ENCODE assay signal across 9 cellular contexts in the genomic region with DNA sequence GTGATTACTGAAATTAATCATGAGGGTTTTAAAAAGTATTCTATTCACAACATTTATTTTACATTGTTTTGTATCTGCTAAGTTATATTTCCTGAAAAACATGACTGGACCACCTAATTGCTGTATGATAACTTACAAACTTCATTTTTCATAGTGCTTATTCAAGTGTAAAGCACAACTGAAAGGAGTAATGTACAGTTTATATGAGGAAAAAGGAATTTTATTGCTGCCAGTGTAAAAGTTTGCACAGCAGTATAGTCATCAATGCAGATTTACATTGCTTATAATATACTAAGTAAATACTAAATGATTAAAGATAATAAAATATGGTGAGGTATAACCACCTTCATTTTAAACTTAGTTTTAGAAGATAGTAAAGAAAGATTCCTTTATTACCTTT. TPM values are rescaled to one million over a fixed set of nuclear protein-coding genes. Genes with fewer than 3 reads are reported as not detected.
DNase-seq lines count a peak whose midpoint lies in the region; ATAC-seq and TF ChIP-seq lines count a peak whose summit lies in the region.
"Had no signal": no experiment of that assay in that cellular context is flagged by ENCODE, and none has a peak within 500 bp of the region (broad histone marks: within the 10 kb centered on the region; RNA-seq: fewer than 3 reads in every experiment).

No MANE protein-coding gene starts in this region.

- peak overlapping the region; percentile 99 for H3K4me3 Mint-ChIP-seq in nephron progenitor cell

- no peaks in the 10 kb centered on the region for H3K9me3 Mint-ChIP-seq in nephron progenitor cell

- ATAC-seq in HG03354 (IDR thresholded peaks at IDR 0.05; ENCODE audit: poor library complexity, severe bottlenecking, unreplicated experiment), result no peak

- peak overlapping the region; percentile 84 for H3K4me3 ChIP-seq in BJ (ENCODE audit: low read depth, low read length)
- peak overlapping the region; percentile 86; the same call in 1 of the 2 replicates for H3K4me3 ChIP-seq in LNCaP clone FGC (ENCODE audit: low read depth, low read length)
- H3K4me3 ChIP-seq in dorsolateral prefrontal cortex, result peak overlapping the region; percentile 69 to 98 (median 87)

- TF ChIP-seq CTCF in BJ (IDR thresholded peaks at IDR 0.05; ENCODE audit: insufficient read depth, low read depth, low read length), result no peak
- no peak for TF ChIP-seq CTCF in LNCaP clone FGC (IDR thresholded peaks at IDR 0.05; ENCODE audit: control insufficient read depth, extremely low read depth, insufficient read depth)
- no peak for TF ChIP-seq CTCF in dorsolateral prefrontal cortex (IDR thresholded peaks at IDR 0.05 in 54 of 56, conservative IDR thresholded peaks at IDR 0.05 in 2 of 56; ENCODE audit: low read depth in 1 of 56, partially characterized antibody in 56 of 56)
- TF ChIP-seq CTCF in nephron progenitor cell (IDR thresholded peaks at IDR 0.05), result no peak

- POLR2A ChIA-PET in BJ (lab: Charles Lee), result no interaction called here

- peak overlapping the region in 35 of 59 donors; percentile 2 to 100 (median 96) for H3K27ac ChIP-seq in dorsolateral prefrontal cortex

- no peaks in the 10 kb centered on the region for H3K27me3 Mint-ChIP-seq in nephron progenitor cell (ENCODE audit: low read depth, poor library complexity)

- DNase-seq in BJ (ENCODE audit: low read depth), result no peak
- no peak for DNase-seq in LNCaP clone FGC (ENCODE audit: low read depth)
- no peak for DNase-seq in dorsolateral prefrontal cortex
- DNase-seq in nephron progenitor cell, result no peak
- no peak for DNase-seq in NCI-H774 (lab: John Stamatoyannopoulos, UW)
- no peak for DNase-seq in NCI-H2081 treated with DMSO at 0.1 percent for 48 hours (lab: John Stamatoyannopoulos, UW)
- no peak for DNase-seq in activated naive CD4-positive, alpha-beta T cell (lab: John Stamatoyannopoulos, UW)
- DNase-seq: NCI-H1417 had no signal

- CTCF ChIA-PET in BJ (lab: Yijun Ruan, JAX), result no interaction called here

- H3K4me1 Mint-ChIP-seq in nephron progenitor cell, result peaks cover 45% of the 10 kb centered on the region

- no peak overlapping the region for H3K27ac Mint-ChIP-seq in nephron progenitor cell

- intact Hi-C loops in dorsolateral prefrontal cortex (cut with DNase I), result loop anchor here (10.0 kb wide), 2 partner anchors 687 to 717 kb away; a partner anchor contains a TSS

- H3K27me3 ChIP-seq in BJ (ENCODE audit: control insufficient read depth, insufficient read depth, low read length) (no peaks in the 10 kb centered on the region), dorsolateral prefrontal cortex (no peaks in the 10 kb centered on the region)

- H3K36me3 ChIP-seq in BJ (ENCODE audit: control insufficient read depth, insufficient read depth, low read length), result no peaks in the 10 kb centered on the region

- peaks cover 14% of the 10 kb centered on the region for H3K36me3 Mint-ChIP-seq in nephron progenitor cell (ENCODE audit: low read depth)

RNA-seq across cellular contexts. Expression of a gene that starts 4.0 kb away (rescaled TPM):
- 29.6 and 66.9 TPM in 2 replicates for polyA plus RNA-seq in BJ (2011; rRNA removed)
- 55.7 and 87.5 TPM in 2 replicates for polyA minus RNA-seq in BJ (2011; rRNA and poly(A)+ RNA removed)
- 100 to 1,000 TPM in 11 of 120 experiments, 10 to 100 TPM in 109; 50.1 to 114 (median 83.5) TPM for total RNA-seq in dorsolateral prefrontal cortex

RNA-seq across cellular contexts. Expression of a gene that starts 4.1 kb away (rescaled TPM):
- 0.42 and 0.44 TPM in 2 replicates for polyA plus RNA-seq in BJ (2011; rRNA removed)
- polyA minus RNA-seq in BJ (2011; rRNA and poly(A)+ RNA removed), result 0.47 and 0.57 TPM in 2 replicates
- total RNA-seq in dorsolateral prefrontal cortex, result 1 to 10 TPM in 63 of 120 experiments, under 1 TPM in 57; 0.53 to 1.9 (median 1.0) TPM

RNA-seq across cellular contexts. Expression of a gene that starts 49.4 kb away (rescaled TPM):
- 13.7 and 36.1 TPM in 2 replicates for polyA plus RNA-seq in BJ (2011; rRNA removed)
- 11.1 and 12.3 TPM in 2 replicates for polyA minus RNA-seq in BJ (2011; rRNA and poly(A)+ RNA removed)
- 100 to 1,000 TPM in 1 of 120 experiments, 10 to 100 TPM in 119; 36.0 to 101 (median 69.0) TPM for total RNA-seq in dorsolateral prefrontal cortex
